Comparison of ENCODE assay signal across 8 cellular contexts in genomic region chr4:40238700-40239548, GRCh38.
A peak's percentile ranks its signal among the peaks of the same experiment; 100 is the strongest.
DNase-seq lines count a peak whose midpoint lies in the region; ATAC-seq lines count a peak whose summit lies in the region.

No MANE protein-coding gene starts in this region.

- peak; percentile 91 for ATAC-seq in stimulated activated naive CD8-positive, alpha-beta T cell treated with anti-CD3 and anti-CD28 coated beads, Interleukin-15, Interleukin-2, amounts not matched to agents 100 U/mL and 50 U/mL, for 24 hours
- no peak for ATAC-seq in GM18861 (IDR thresholded peaks at IDR 0.05; ENCODE audit: unreplicated experiment)

- DNase-seq in NCI-H510A treated with DMSO at 0.1 percent for 48 hours (lab: John Stamatoyannopoulos, UW) (peak; percentile 1), NCI-H510A (lab: John Stamatoyannopoulos, UW) (no peak), left kidney (ENCODE audit: low read depth, low spot score) (peak; percentile 14), NCI-H187 treated with DMSO at 0.1 percent for 48 hours (lab: John Stamatoyannopoulos, UW) (no peak), SKM-1 treated with dmso at 0.1 percent for 144 hours (lab: John Stamatoyannopoulos, UW; ENCODE audit: unreplicated experiment) (no peak)
- peak; percentile 65 for DNase-seq in activated CD8-positive, alpha-beta memory T cell treated with anti-CD3 and anti-CD28 coated beads, Interleukin-2, amount 50 U/mL, for 1 hour (ENCODE audit: extremely low read depth)
- peak; percentile 71 for DNase-seq in stimulated activated naive CD8-positive, alpha-beta T cell treated with anti-CD3 and anti-CD28 coated beads, Interleukin-15, Interleukin-2, amounts not matched to agents 100 U/mL and 50 U/mL, for 24 hours

Comparison
In these comparisons a context has a peak if more than half of its experiments do, and no peak if none do; other contexts are left out.
1. DNase-seq: peak in NCI-H510A treated with DMSO at 0.1 percent for 48 hours (single experiment), activated CD8-positive, alpha-beta memory T cell treated with anti-CD3 and anti-CD28 coated beads, Interleukin-2, amount 50 U/mL, for 1 hour (single experiment), left kidney (single experiment) and stimulated activated naive CD8-positive, alpha-beta T cell treated with anti-CD3 and anti-CD28 coated beads, Interleukin-15, Interleukin-2, amounts not matched to agents 100 U/mL and 50 U/mL, for 24 hours (single experiment); none in NCI-H510A (single experiment), NCI-H187 treated with DMSO at 0.1 percent for 48 hours (single experiment) and SKM-1 treated with dmso at 0.1 percent for 144 hours (single experiment).